Comparison of ENCODE assay signal across 8 cellular contexts in genomic region chr20:57749131-57749690, GRCh38. TPM values are rescaled to one million over a fixed set of nuclear protein-coding genes. Genes with fewer than 3 reads are reported as not detected.
DNase-seq lines count a peak whose midpoint lies in the region; ATAC-seq and TF ChIP-seq lines count a peak whose summit lies in the region.

No MANE protein-coding gene starts in this region.

- no peaks in the 10 kb centered on the region for H4K20me1 ChIP-seq in PC-3 (ENCODE audit: low read length)

- no peaks in the 10 kb centered on the region for H3K9me3 ChIP-seq in PC-3 (ENCODE audit: low read length)

- H3K27ac ChIP-seq in PC-3 (ENCODE audit: low read length) = peak overlapping the region; percentile 43

- no peaks in the 10 kb centered on the region for H3K79me2 ChIP-seq in PC-3 (ENCODE audit: low read length)

- H3K4me2 ChIP-seq in PC-3 (ENCODE audit: low read length) = peak overlapping the region; percentile 79

- no TSS peak for BruUV-seq in PC-3 (replicated peaks; lab: Mats Ljungman, UMichigan)

- H3K4me1 ChIP-seq in PC-3 (ENCODE audit: insufficient read depth, low read length) = peaks cover 18% of the 10 kb centered on the region

- peak; percentile 32 for ATAC-seq in PC-3
- no peak for ATAC-seq in activated CD8-positive, alpha-beta memory T cell treated with anti-CD3 and anti-CD28 coated beads, Interleukin-2, amount 10 ng/mL, durations not matched to agents 7 days and 5 days

- H3K36me3 Mint-ChIP-seq in osteocyte (ENCODE audit: unreplicated experiment) = no peaks in the 10 kb centered on the region
- H3K36me3 Mint-ChIP-seq in activated CD8-positive, alpha-beta memory T cell treated with anti-CD3 and anti-CD28 coated beads, Interleukin-2, amount 10 ng/mL, durations not matched to agents 7 days and 5 days = no peaks in the 10 kb centered on the region

- H3K9me2 ChIP-seq in PC-3 (replicated peaks; ENCODE audit: low read length) = no peaks in the 10 kb centered on the region

- no peaks in the 10 kb centered on the region for H3K9me3 Mint-ChIP-seq in osteocyte (ENCODE audit: unreplicated experiment)
- no peaks in the 10 kb centered on the region for H3K9me3 Mint-ChIP-seq in activated CD8-positive, alpha-beta memory T cell treated with anti-CD3 and anti-CD28 coated beads, Interleukin-2, amount 10 ng/mL, durations not matched to agents 7 days and 5 days (ENCODE audit: low read depth)

- no peak for TF ChIP-seq CTCF in BJ (IDR thresholded peaks at IDR 0.05; ENCODE audit: insufficient read depth, low read depth, low read length)
- TF ChIP-seq CTCF in PC-3 (conservative IDR thresholded peaks at IDR 0.05; ENCODE audit: low read depth, low read length) = no peak
- TF ChIP-seq CTCF in epithelial cell of proximal tubule (conservative IDR thresholded peaks at IDR 0.05; ENCODE audit: low read depth, low read length) = no peak
- TF ChIP-seq CTCF in osteocyte (IDR thresholded peaks at IDR 0.05) = no peak

- H3K4me1 Mint-ChIP-seq in osteocyte (ENCODE audit: unreplicated experiment) = peaks cover 31% of the 10 kb centered on the region
- peaks cover 13% of the 10 kb centered on the region for H3K4me1 Mint-ChIP-seq in activated CD8-positive, alpha-beta memory T cell treated with anti-CD3 and anti-CD28 coated beads, Interleukin-2, amount 10 ng/mL, durations not matched to agents 7 days and 5 days

- peak overlapping the region; percentile 64 for H3K4me3 Mint-ChIP-seq in osteocyte (ENCODE audit: unreplicated experiment)
- H3K4me3 Mint-ChIP-seq in activated CD8-positive, alpha-beta memory T cell treated with anti-CD3 and anti-CD28 coated beads, Interleukin-2, amount 10 ng/mL, durations not matched to agents 7 days and 5 days = no peak overlapping the region

- peak overlapping the region; percentile 50 for H3K9ac ChIP-seq in PC-3 (ENCODE audit: low read length)

- peak overlapping the region; percentile 69 for H2AFZ ChIP-seq in PC-3 (ENCODE audit: low read length)

- DNase-seq in BJ (ENCODE audit: low read depth) (no peak), PC-3 (no peak), epithelial cell of proximal tubule (ENCODE audit: low read depth) (no peak), osteocyte (ENCODE audit: extremely low spot score, unreplicated experiment) (no peak), SIG-M5 treated with dmso at 0.1 percent for 504 hours (lab: John Stamatoyannopoulos, UW; ENCODE audit: unreplicated experiment) (no peak), NCI-H1694 treated with DMSO at 0.1 percent for 48 hours (lab: John Stamatoyannopoulos, UW) (no peak), NCI-H1436 treated with DMSO at 0.1 percent for 48 hours (lab: John Stamatoyannopoulos, UW) (no peak)
- no peak for DNase-seq in activated CD8-positive, alpha-beta memory T cell treated with anti-CD3 and anti-CD28 coated beads, Interleukin-2, amount 10 ng/mL, durations not matched to agents 7 days and 5 days

- no peaks in the 10 kb centered on the region for H3F3A ChIP-seq in PC-3 (ENCODE audit: low read length, unreplicated experiment)

- peaks cover 13% of the 10 kb centered on the region for H3K27me3 ChIP-seq in BJ (ENCODE audit: control insufficient read depth, insufficient read depth, low read length)
- H3K27me3 ChIP-seq in PC-3 (ENCODE audit: low read length) = no peaks in the 10 kb centered on the region

- POLR2A ChIA-PET in BJ (lab: Charles Lee) = no interaction called here
- POLR2A ChIA-PET in PC-3 (lab: Charles Lee; ENCODE audit: unreplicated experiment) = no interaction called here

- H3K4me3 ChIP-seq in BJ (ENCODE audit: low read depth, low read length) (peak overlapping the region; percentile 33), PC-3 (ENCODE audit: low read length) (peak overlapping the region; percentile 58), epithelial cell of proximal tubule (ENCODE audit: low read depth, low read length) (peak overlapping the region; percentile 51)

- H3K27me3 Mint-ChIP-seq in osteocyte (ENCODE audit: unreplicated experiment) = peaks cover 2% of the 10 kb centered on the region
- H3K27me3 Mint-ChIP-seq in activated CD8-positive, alpha-beta memory T cell treated with anti-CD3 and anti-CD28 coated beads, Interleukin-2, amount 10 ng/mL, durations not matched to agents 7 days and 5 days = peaks cover 42% of the 10 kb centered on the region

- H3K36me3 ChIP-seq in BJ (ENCODE audit: control insufficient read depth, insufficient read depth, low read length) (no peaks in the 10 kb centered on the region), PC-3 (ENCODE audit: low read depth, low read length) (no peaks in the 10 kb centered on the region)

- H3K27ac Mint-ChIP-seq in osteocyte (ENCODE audit: unreplicated experiment) = peak overlapping the region; percentile 97
- no peak overlapping the region for H3K27ac Mint-ChIP-seq in activated CD8-positive, alpha-beta memory T cell treated with anti-CD3 and anti-CD28 coated beads, Interleukin-2, amount 10 ng/mL, durations not matched to agents 7 days and 5 days

- CTCF ChIA-PET in BJ (lab: Yijun Ruan, JAX) = interaction anchor here (0.7 to 1.6 kb wide), 3 partner anchors 9 to 1646 kb away, joined by 3 to 5 read pairs (median 3); no protein-coding TSS in a partner anchor
- CTCF ChIA-PET in PC-3 (lab: Charles Lee) = interaction anchor here (0.6 kb wide), 1 partner anchor 50 kb away, joined by 3 read pairs; no protein-coding TSS in a partner anchor
- CTCF ChIA-PET in activated CD8-positive, alpha-beta memory T cell treated with anti-CD3 and anti-CD28 coated beads, Interleukin-2, amount 10 ng/mL, durations not matched to agents 7 days and 5 days (lab: Charles Lee) = interaction anchor here (0.6 kb wide), 1 partner anchor 92 kb away, joined by 3 read pairs; no protein-coding TSS in a partner anchor

- intact Hi-C loops in PC-3 (cut with micrococcal nuclease) = no loop called here

RNA-seq across cellular contexts. Expression of gene PMEPA1, which starts 39.4 kb away (rescaled TPM):
- 3.1 and 5.0 TPM in 2 replicates for polyA plus RNA-seq in BJ (2011; rRNA removed)
- polyA minus RNA-seq in BJ (2011; rRNA and poly(A)+ RNA removed) = 2.7 and 3.6 TPM in 2 replicates
- total RNA-seq in PC-3 (2014; rRNA removed) = 21.9 and 29.3 TPM in 2 replicates
- 59.4 and 62.5 TPM in 2 replicates for total RNA-seq in epithelial cell of proximal tubule
- 24.1 and 28.2 TPM in 2 replicates for total RNA-seq in osteocyte
- 1 to 10 TPM in 1 of 2 experiments, under 1 TPM in 1; 0.20 to 1.2 TPM for total RNA-seq in activated CD8-positive, alpha-beta memory T cell treated with anti-CD3 and anti-CD28 coated beads, Interleukin-2, amount 10 ng/mL, durations not matched to agents 7 days and 5 days

Comparison
In these comparisons a context has a peak if more than half of its experiments do, and no peak if none do; other contexts are left out.
1. RNA of gene PMEPA1, which starts 39.4 kb away (total RNA-seq): 59.4 to 62.5 TPM in epithelial cell of proximal tubule, 24.1 to 28.2 TPM in osteocyte and 21.9 to 29.3 TPM in PC-3; 0.20 to 1.2 TPM in activated CD8-positive, alpha-beta memory T cell treated with anti-CD3 and anti-CD28 coated beads, Interleukin-2, amount 10 ng/mL, durations not matched to agents 7 days and 5 days; every median in the first group is over 10 times any median in the second.
2. Peak in every context shown above with its lines, with median percentiles within 50 percentile points of each other: H3K4me3 ChIP-seq.